8 cellular contexts compared by ENCODE assay signal in genomic region chr5:134503088-134503936, GRCh38. TPM values are rescaled to one million over a fixed set of nuclear protein-coding genes. Genes with fewer than 3 reads are reported as not detected.
DNase-seq lines count a peak whose midpoint lies in the region; ATAC-seq and TF ChIP-seq lines count a peak whose summit lies in the region.

No MANE protein-coding gene starts in this region.

- no peaks in the 10 kb centered on the region for H3K36me3 Mint-ChIP-seq in CD4-positive, alpha-beta T cell (ENCODE audit: low read depth)
- no peaks in the 10 kb centered on the region for H3K36me3 Mint-ChIP-seq in activated B cell treated with CpG ODN at 0.5 μM for 24 hours (ENCODE audit: low read depth)
- H3K36me3 Mint-ChIP-seq in central memory CD8-positive, alpha-beta T cell (ENCODE audit: insufficient read depth): peaks cover 2% of the 10 kb centered on the region

- intact Hi-C loops in CD4-positive, alpha-beta T cell (cut with DNase I, micrococcal nuclease): no loop called here
- intact Hi-C loops in activated B cell treated with CpG ODN at 0.5 μM for 24 hours (cut with micrococcal nuclease): loop anchor here (2.0 to 5.0 kb wide), 2 partner anchors 21 to 36 kb away; partner anchors contain the start of gene JADE2

- H3K27me3 Mint-ChIP-seq in CD4-positive, alpha-beta T cell: no peaks in the 10 kb centered on the region
- H3K27me3 Mint-ChIP-seq in activated B cell treated with CpG ODN at 0.5 μM for 24 hours: no peaks in the 10 kb centered on the region
- no peaks in the 10 kb centered on the region for H3K27me3 Mint-ChIP-seq in central memory CD8-positive, alpha-beta T cell

- POLR2A ChIA-PET in CD4-positive, alpha-beta T cell (lab: Charles Lee): interaction anchor here (0.7 to 3.6 kb wide), 8 partner anchors 8 to 277 kb away, joined by 3 to 36 read pairs (median 4); partner anchors contain the start of genes CDKN2AIPNL, JADE2 and PPP2CA
- POLR2A ChIA-PET in activated B cell treated with CpG ODN at 0.5 μM for 24 hours (lab: Charles Lee): interaction anchor here (0.5 to 3.3 kb wide), 4 partner anchors 16 to 131 kb away, joined by 4 to 15 read pairs (median 8); partner anchors contain the start of gene CDKN2AIPNL

- H3K27me3 ChIP-seq in CD4-positive, alpha-beta T cell (ENCODE audit: control insufficient read depth, insufficient read depth, low read length): no peaks in the 10 kb centered on the region

- peak; percentile 11 to 65 (median 54) for DNase-seq in CD4-positive, alpha-beta T cell
- DNase-seq in HuH-7.5 (ENCODE audit: low spot score) (peak; percentile 32), activated B cell treated with CpG ODN at 0.5 μM for 24 hours (no peak), lung microvascular endothelial cell (ENCODE audit: low read depth in 2 of 2) (peak; percentile 90 to 99), NCI-H446 (lab: John Stamatoyannopoulos, UW) (no peak)
- DNase-seq in central memory CD8-positive, alpha-beta T cell (ENCODE audit: low spot score in 2 of 2): peak in 1 of 2 donors; percentile 21
- DNase-seq in stimulated activated CD8-positive, alpha-beta memory T cell treated with anti-CD3 and anti-CD28 coated beads, Interleukin-2, amount 100 ng/mL, for 1 hour (ENCODE audit: low read depth in 2 of 2): peak; percentile 31 to 38

- peak; percentile 87 for ATAC-seq in CD4-positive, alpha-beta T cell (ENCODE audit: poor library complexity)
- ATAC-seq in GM21529 (IDR thresholded peaks at IDR 0.05; ENCODE audit: unreplicated experiment) (peak; percentile 73), activated B cell treated with CpG ODN at 0.5 μM for 24 hours (ENCODE audit: low read depth) (peak; percentile 67)
- ATAC-seq in central memory CD8-positive, alpha-beta T cell (replicated peaks; ENCODE audit: extremely low read depth, poor library complexity, severe bottlenecking): peak; percentile 70

- no peak for TF ChIP-seq CTCF in CD4-positive, alpha-beta T cell (IDR thresholded peaks at IDR 0.05)
- no peak for TF ChIP-seq CTCF in activated B cell treated with CpG ODN at 0.5 μM for 24 hours (IDR thresholded peaks at IDR 0.05)

- CTCF ChIA-PET in CD4-positive, alpha-beta T cell (lab: Charles Lee): interaction anchor here (1.1 kb wide), 1 partner anchor 92 kb away, joined by 3 read pairs; the partner anchor contains the start of gene CDKN2AIPNL
- CTCF ChIA-PET in activated B cell treated with CpG ODN at 0.5 μM for 24 hours (lab: Charles Lee): no interaction called here

- peaks cover 15% of the 10 kb centered on the region for H3K4me1 Mint-ChIP-seq in CD4-positive, alpha-beta T cell (ENCODE audit: low read depth)
- H3K4me1 Mint-ChIP-seq in activated B cell treated with CpG ODN at 0.5 μM for 24 hours: peaks cover 13% of the 10 kb centered on the region
- H3K4me1 Mint-ChIP-seq in central memory CD8-positive, alpha-beta T cell: peaks cover 18% of the 10 kb centered on the region

- no peaks in the 10 kb centered on the region for H3K9me3 ChIP-seq in CD4-positive, alpha-beta T cell (ENCODE audit: control insufficient read depth, low read length)

- H3K27ac ChIP-seq in CD4-positive, alpha-beta T cell (ENCODE audit: low read depth, low read length): no peak overlapping the region

- no peaks in the 10 kb centered on the region for H3K9me3 Mint-ChIP-seq in CD4-positive, alpha-beta T cell
- H3K9me3 Mint-ChIP-seq in activated B cell treated with CpG ODN at 0.5 μM for 24 hours: no peaks in the 10 kb centered on the region
- no peaks in the 10 kb centered on the region for H3K9me3 Mint-ChIP-seq in central memory CD8-positive, alpha-beta T cell

- peak overlapping the region; percentile 84 for H3K27ac Mint-ChIP-seq in CD4-positive, alpha-beta T cell
- no peak overlapping the region for H3K27ac Mint-ChIP-seq in activated B cell treated with CpG ODN at 0.5 μM for 24 hours
- H3K27ac Mint-ChIP-seq in central memory CD8-positive, alpha-beta T cell (ENCODE audit: low read depth): peak overlapping the region; percentile 89

- peak overlapping the region; percentile 34 for H3K4me3 Mint-ChIP-seq in CD4-positive, alpha-beta T cell
- H3K4me3 Mint-ChIP-seq in activated B cell treated with CpG ODN at 0.5 μM for 24 hours: no peak overlapping the region
- H3K4me3 Mint-ChIP-seq in central memory CD8-positive, alpha-beta T cell: peak overlapping the region; percentile 11

RNA-seq across cellular contexts. Expression of gene JADE2, which starts 22.2 kb away (rescaled TPM):
- 100 to 1,000 TPM; 120 to 124 TPM for total RNA-seq in CD4-positive, alpha-beta T cell
- total RNA-seq in activated B cell treated with CpG ODN at 0.5 μM for 24 hours (218 and 225 TPM in 2 replicates), lung microvascular endothelial cell (11.8 and 17.5 TPM in 2 replicates)

Comparison
In these comparisons a context has a peak if more than half of its experiments do, and no peak if none do; other contexts are left out.
1. DNase-seq: peak in CD4-positive, alpha-beta T cell (10 of 10), HuH-7.5 (single experiment), lung microvascular endothelial cell (2 of 2) and stimulated activated CD8-positive, alpha-beta memory T cell treated with anti-CD3 and anti-CD28 coated beads, Interleukin-2, amount 100 ng/mL, for 1 hour (2 of 2); none in activated B cell treated with CpG ODN at 0.5 μM for 24 hours (single experiment) and NCI-H446 (0 of 2).
2. Peak in every context shown above with its lines, with median percentiles within 50 percentile points of each other: ATAC-seq.